25 cellular contexts compared by ENCODE assay signal in genomic region chr20:5198651-5198924, GRCh38.
"Had no signal": no experiment of that assay in that cellular context is flagged by ENCODE, and none has a peak within 500 bp of the region (broad histone marks: within the 10 kb centered on the region; RNA-seq: fewer than 3 reads in every experiment).

No MANE protein-coding gene starts in this region.

- H3K9ac ChIP-seq: KMS-11 had no signal

- H3K9me3 Mint-ChIP-seq: activated naive CD4-positive, alpha-beta T cell treated with anti-CD3 and anti-CD28 coated beads for 36 hours; activated T-cell treated with anti-CD3 and anti-CD28 coated beads, Interleukin-2, amount 50 U/mL, for 24 hours; activated T-helper 1 cell treated with anti-CD3 and anti-CD28 coated beads, Interleukin-12 subunit alpha, Interleukin-12 subunit beta, Interleukin-2, Interleukin-4 antibody, amounts not matched to agents 30 ng/mL and 10 ng/mL and 1 ng/mL, durations not matched to agents 14 hours and 24 hours and 36 hours; T-helper 1 cell treated with Interleukin-12 subunit alpha and Interleukin-12 subunit beta and Interleukin-4 antibody, amounts not matched to agents 30 μg/mL and 1 μg/mL, for 36 hours had no signal

- H3K27me3 Mint-ChIP-seq: activated naive CD8-positive, alpha-beta T cell; activated T-cell treated with anti-CD3 and anti-CD28 coated beads, Interleukin-2, amount 50 U/mL, for 24 hours had no signal

- ATAC-seq: activated CD4-positive, CD25-positive, alpha-beta regulatory T cell treated with anti-CD3 and anti-CD28 coated beads, Interleukin-2, amount 50 U/mL, for 24 hours; activated CD8-positive, alpha-beta T cell treated with anti-CD3 and anti-CD28 coated beads, Interleukin-2, amount 10 ng/mL, durations not matched to agents 7 days and 5 days; Panc1 had no signal

- H3K27ac Mint-ChIP-seq: activated CD8-positive, alpha-beta T cell treated with anti-CD3 and anti-CD28 coated beads, Interleukin-2, amount 10 ng/mL, durations not matched to agents 7 days and 5 days; activated naive CD4-positive, alpha-beta T cell treated with anti-CD3 and anti-CD28 coated beads for 36 hours; activated naive CD8-positive, alpha-beta T cell; activated T-cell treated with anti-CD3 and anti-CD28 coated beads, Interleukin-2, amount 50 U/mL, for 24 hours; activated T-helper 1 cell treated with anti-CD3 and anti-CD28 coated beads, Interleukin-12 subunit alpha, Interleukin-12 subunit beta, Interleukin-2, Interleukin-4 antibody, amounts not matched to agents 30 ng/mL and 10 ng/mL and 1 ng/mL, durations not matched to agents 14 hours and 24 hours and 36 hours; T-helper 1 cell treated with Interleukin-12 subunit alpha and Interleukin-12 subunit beta and Interleukin-4 antibody, amounts not matched to agents 30 μg/mL and 1 μg/mL, for 36 hours had no signal

- H3K27me3 ChIP-seq: brain microvascular endothelial cell, cardiac muscle cell had no signal

- H3K4me3 Mint-ChIP-seq: activated CD8-positive, alpha-beta T cell treated with anti-CD3 and anti-CD28 coated beads, Interleukin-2, amount 10 ng/mL, durations not matched to agents 7 days and 5 days; activated naive CD4-positive, alpha-beta T cell treated with anti-CD3 and anti-CD28 coated beads for 36 hours; activated naive CD8-positive, alpha-beta T cell; activated T-cell treated with anti-CD3 and anti-CD28 coated beads, Interleukin-2, amount 50 U/mL, for 24 hours; activated T-helper 1 cell treated with anti-CD3 and anti-CD28 coated beads, Interleukin-12 subunit alpha, Interleukin-12 subunit beta, Interleukin-2, Interleukin-4 antibody, amounts not matched to agents 30 ng/mL and 10 ng/mL and 1 ng/mL, durations not matched to agents 14 hours and 24 hours and 36 hours; T-helper 1 cell treated with Interleukin-12 subunit alpha and Interleukin-12 subunit beta and Interleukin-4 antibody, amounts not matched to agents 30 μg/mL and 1 μg/mL, for 36 hours had no signal

- H3K4me3 ChIP-seq: cardiac muscle cell had no signal

- DNase-seq: activated CD4-positive, alpha-beta T cell treated with anti-CD3 and anti-CD28 coated beads for 4 hours; activated CD8-positive, alpha-beta T cell treated with anti-CD3 and anti-CD28 coated beads, Interleukin-2, amount 10 ng/mL, durations not matched to agents 7 days and 5 days; activated effector memory CD4-positive, alpha-beta T cell treated with anti-CD3 and anti-CD28 coated beads, Interleukin-2, amount 50 U/mL, for 16 hours; activated naive CD4-positive, alpha-beta T cell treated with anti-CD3 and anti-CD28 coated beads for 36 hours; activated T-cell treated with anti-CD3 and anti-CD28 coated beads, Interleukin-2, amount 50 U/mL, for 24 hours; amygdala; brain microvascular endothelial cell; NCI-H1092 treated with DMSO at 0.1 percent for 48 hours; NCI-H1417 treated with DMSO at 0.1 percent for 48 hours; NCI-H1694 treated with DMSO at 0.1 percent for 48 hours; NCI-H2029 treated with DMSO at 0.1 percent for 48 hours; NCI-H345; NCI-H510A; NCI-H69; NK-92 treated with Interleukin-12 subunit alpha and Interleukin-12 subunit beta, amount 100 ng/mL, for 24 hours; OCI-M1; SHP77 treated with DMSO at 0.1 percent for 48 hours had no signal

- H3K36me3 ChIP-seq: cardiac muscle cell had no signal

- H3K27ac ChIP-seq: brain microvascular endothelial cell, cardiac muscle cell, KMS-11, RWPE1 had no signal
